Comparison of ENCODE assay signal across 1 cellular context in genomic region chr6:39335780-39336541, GRCh38.
TF ChIP-seq lines count a peak whose summit lies in the region.

No MANE protein-coding gene starts in this region.

TF ChIP-seq in K562, 482 proteins besides CTCF, POLR2A, EP300 and RAD21 (continued from another document):
- TF ChIP-seq ETV1 (tag; conservative IDR thresholded peaks at IDR 0.05; ENCODE audit: low read depth) (0 out of 2 replicates have a peak, but pooled peaks have one; percentile 27), ZBTB26 (CRISPR knock-in tag; IDR thresholded peaks at IDR 0.05) (no peak)
